Comparison of ENCODE assay signal across 25 cellular contexts in the genomic region with DNA sequence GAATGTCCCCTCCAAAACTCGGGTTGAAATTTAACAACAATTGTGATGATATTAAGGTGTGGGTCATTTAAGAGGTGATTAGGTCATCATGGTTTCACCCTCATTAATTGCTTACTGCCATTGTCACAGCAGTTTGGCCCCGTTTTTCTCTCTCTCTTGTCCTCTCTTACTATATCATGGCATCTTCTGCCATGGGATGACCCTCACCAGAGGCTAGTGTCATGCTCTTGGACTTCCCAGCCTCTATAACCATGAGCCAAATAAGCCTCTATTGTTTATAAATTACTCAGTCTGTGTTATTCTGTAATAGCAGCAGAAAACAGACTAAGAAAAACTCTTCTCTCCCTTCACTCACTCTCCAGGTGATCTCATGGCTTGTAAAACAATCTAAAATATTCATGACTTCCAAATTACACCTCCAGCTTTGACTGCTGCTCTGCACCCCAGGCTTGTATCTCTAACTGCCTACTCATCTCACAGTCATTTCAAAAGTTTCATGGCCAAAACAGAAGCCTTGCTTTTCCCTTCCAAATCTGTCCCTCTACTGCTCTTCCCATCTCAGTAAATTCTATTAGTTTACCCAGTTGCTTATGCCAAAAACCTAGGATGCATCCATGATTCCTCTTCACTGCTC.
"Had no signal": no experiment of that assay in that cellular context is flagged by ENCODE, and none has a peak within 500 bp of the region (broad histone marks: within the 10 kb centered on the region; RNA-seq: fewer than 3 reads in every experiment).

No MANE protein-coding gene starts in this region.

- H3K4me1 ChIP-seq: ascending aorta, breast epithelium, colonic mucosa had no signal

- H3K36me3 ChIP-seq: ascending aorta, breast epithelium, cardiac muscle cell, colonic mucosa, esophagus squamous epithelium had no signal

- H3K27me3 ChIP-seq: ascending aorta, breast epithelium, cardiac muscle cell, colonic mucosa, esophagus squamous epithelium had no signal

- H3K27ac ChIP-seq: ascending aorta, breast epithelium, cardiac muscle cell, colonic mucosa, epithelial cell of prostate, esophagus squamous epithelium had no signal

- H3K9me3 ChIP-seq: breast epithelium, colonic mucosa, esophagus squamous epithelium had no signal

- ATAC-seq: activated CD8-positive, alpha-beta T cell treated with anti-CD3 and anti-CD28 coated beads for 36 hours; activated naive CD8-positive, alpha-beta T cell treated with anti-CD3 and anti-CD28 coated beads, Interleukin-2, amount 50 U/mL, for 24 hours; activated T-cell treated with anti-CD3 and anti-CD28 coated beads, Interleukin-2, amount 50 U/mL, for 4 hours had no signal

- FAIRE-seq: endometrium, endothelial cell of umbilical vein, frontal cortex had no signal

- H3K4me3 ChIP-seq: ascending aorta, breast epithelium, cardiac muscle cell, colonic mucosa, esophagus squamous epithelium had no signal

- DNase-seq: activated CD4-positive, alpha-beta T cell treated with anti-CD3 and anti-CD28 coated beads for 4 hours; activated CD4-positive, alpha-beta T cell treated with anti-CD3 and anti-CD28 coated beads, Interleukin-2, amount 10 ng/mL, durations not matched to agents 7 days and 5 days; activated CD4-positive, alpha-beta T cell treated with anti-CD3 and anti-CD28 coated beads, Interleukin-2, amount 50 U/mL, for 4 hours; activated CD4-positive, CD25-positive, alpha-beta regulatory T cell; activated CD4-positive, CD25-positive, alpha-beta regulatory T cell treated with anti-CD3 and anti-CD28 coated beads, Interleukin-2, amount 50 U/mL, for 72 hours; activated CD8-positive, alpha-beta memory T cell treated with anti-CD3 and anti-CD28 coated beads for 24 hours; activated CD8-positive, alpha-beta T cell treated with anti-CD3 and anti-CD28 coated beads for 36 hours; activated effector memory CD4-positive, alpha-beta T cell treated with anti-CD3 and anti-CD28 coated beads, Interleukin-2, amount 50 U/mL, for 16 hours; activated naive CD4-positive, alpha-beta T cell treated with anti-CD3 and anti-CD28 coated beads for 36 hours; activated naive CD8-positive, alpha-beta T cell treated with anti-CD3 and anti-CD28 coated beads for 36 hours; activated naive CD8-positive, alpha-beta T cell treated with anti-CD3 and anti-CD28 coated beads, Interleukin-2, amount 50 U/mL, for 24 hours; activated T-cell treated with anti-CD3 and anti-CD28 coated beads, Interleukin-2, amount 50 U/mL, for 4 hours; central memory CD4-positive, alpha-beta T cell; cerebellar nuclear complex; colonic mucosa; effector CD8-positive, alpha-beta T cell; esophagus squamous epithelium; T-helper 2 cell had no signal
